ENCODE assay signal across 16 cellular contexts in the genomic region with DNA sequence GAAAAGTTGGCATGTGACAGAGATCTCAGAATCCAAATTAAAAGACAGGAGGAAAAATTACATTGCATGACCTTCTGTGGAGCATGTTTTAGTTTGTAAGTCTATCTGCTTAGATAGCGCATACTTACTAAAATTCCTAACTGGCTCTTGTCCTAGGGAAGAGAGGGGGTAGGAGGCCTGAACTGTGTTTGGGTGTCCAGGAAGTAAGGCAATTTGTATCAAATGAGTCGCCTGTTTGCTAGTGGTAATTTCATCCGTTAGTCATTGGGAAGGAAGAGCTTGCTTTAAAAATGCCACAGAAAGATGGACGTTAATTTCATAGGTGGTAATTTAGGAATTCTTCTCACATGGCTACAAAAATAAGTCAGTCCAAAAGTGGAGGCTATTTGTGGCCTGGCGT. TPM values are rescaled to one million over a fixed set of nuclear protein-coding genes. Genes with fewer than 3 reads are reported as not detected.
DNase-seq lines count a peak whose midpoint lies in the region; ATAC-seq, FAIRE-seq and TF ChIP-seq lines count a peak whose summit lies in the region.
"Had no signal": no experiment of that assay in that cellular context is flagged by ENCODE, and none has a peak within 500 bp of the region (broad histone marks: within the 10 kb centered on the region; RNA-seq: fewer than 3 reads in every experiment).

No MANE protein-coding gene starts in this region.

- no peak overlapping the region for H3K4me3 ChIP-seq in H1 (ENCODE audit: extremely low read depth in 1 of 4, insufficient read depth in 2 of 4, low read depth in 3 of 4, low read length in 4 of 4)
- no peak overlapping the region for H3K4me3 ChIP-seq in osteoblast (ENCODE audit: insufficient read depth, low read length)
- no peak overlapping the region for H3K4me3 ChIP-seq in neuronal stem cell (ENCODE audit: low read length in 2 of 2)
- no peak overlapping the region for H3K4me3 ChIP-seq in trophoblast cell (ENCODE audit: low read depth, low read length)
- H3K4me3 ChIP-seq: heart right ventricle, thoracic aorta had no signal

- no peak for FAIRE-seq in H1 (lab: Jason Lieb, UNC)

- WGBS in H1 (ENCODE audit: extremely low coverage in 1 of 2, insufficient coverage in 1 of 2, insufficient read length in 1 of 2, insufficient replicate concordance in 2 of 2, low coverage in 1 of 2, low lambda C conversion rate in 2 of 2, missing lambda C conversion rate in 1 of 2), 2 experiments = 89% methylated on average over 5 of the region's 5 CpGs; no CpG with 5 or more reads in 1 of the 2 experiments
- WGBS in neuronal stem cell (ENCODE audit: extremely low coverage in 2 of 2, insufficient read length in 2 of 2, insufficient replicate concordance in 1 of 2), 2 donors = no CpG with 5 or more reads among the region's 5 CpGs
- no CpG with 5 or more reads among the region's 5 CpGs for WGBS in trophoblast cell (ENCODE audit: extremely low coverage, insufficient coverage, insufficient read length)

- H2BK12ac ChIP-seq in H1 (ENCODE audit: low read depth, low read length) = no peak overlapping the region
- no peak overlapping the region for H2BK12ac ChIP-seq in neuronal stem cell (ENCODE audit: low read length)
- no peak overlapping the region for H2BK12ac ChIP-seq in trophoblast cell (ENCODE audit: low read length)

- no peak overlapping the region for H3K56ac ChIP-seq in H1 (replicated peaks; ENCODE audit: insufficient read length, low read depth, low read length)

- TF ChIP-seq CTCF in H1 (IDR thresholded peaks at IDR 0.05; ENCODE audit: control extremely low read depth in 1 of 3, insufficient read depth in 1 of 3, low read depth in 1 of 3, low read length in 3 of 3) (no peak), osteoblast (IDR thresholded peaks at IDR 0.05; ENCODE audit: extremely low read depth, low read depth, low read length) (no peak)

- H3K18ac ChIP-seq in H1 (ENCODE audit: extremely low read depth, low read length) = 0 out of 2 replicates have a peak overlapping the region, but pooled peaks have one; percentile 5
- H3K18ac ChIP-seq in neuronal stem cell (ENCODE audit: low read length) = no peak overlapping the region
- no peak overlapping the region for H3K18ac ChIP-seq in trophoblast cell (ENCODE audit: low read length)

- H3K27ac ChIP-seq in H1 (ENCODE audit: low read depth, low read length) (no peak overlapping the region), osteoblast (ENCODE audit: low read depth, low read length) (peak overlapping the region; percentile 25), neuronal stem cell (replicated peaks; ENCODE audit: low read length) (no peak overlapping the region), trophoblast cell (ENCODE audit: low read depth, low read length) (no peak overlapping the region)
- H3K27ac ChIP-seq: heart right ventricle, thoracic aorta had no signal

- H3K9ac ChIP-seq in H1 (replicated peaks in 1 of 4; ENCODE audit: extremely low read depth in 1 of 4, low read depth in 3 of 4, low read length in 3 of 4) (no peak overlapping the region), neuronal stem cell (ENCODE audit: low read depth, low read length, poor library complexity) (no peak overlapping the region), trophoblast cell (ENCODE audit: low read length) (no peak overlapping the region)

- no peak for TF ChIP-seq EP300 in H1 (IDR thresholded peaks at IDR 0.05; ENCODE audit: borderline replicate concordance in 1 of 2, low read depth in 2 of 2, low read length in 2 of 2)

- H2AFZ ChIP-seq in H1 (ENCODE audit: low read length) (no peak overlapping the region), osteoblast (ENCODE audit: low read length) (peak overlapping the region; percentile 76), neuronal stem cell (ENCODE audit: low read length) (no peak overlapping the region), trophoblast cell (ENCODE audit: insufficient read depth, low read length, poor library complexity) (no peak overlapping the region)

- peaks cover 0 to 39% of the 10 kb centered on the region in 2 experiments; a peak in 2 of 4 replicates for H3K79me2 ChIP-seq in H1 (ENCODE audit: control insufficient read depth in 1 of 2, insufficient read depth in 2 of 2, low read length in 2 of 2)
- H3K79me2 ChIP-seq in osteoblast (ENCODE audit: insufficient read depth, low read length) = no peaks in the 10 kb centered on the region
- no peaks in the 10 kb centered on the region for H3K79me2 ChIP-seq in trophoblast cell (ENCODE audit: control insufficient read depth, insufficient read depth, low read length, poor library complexity)

- H2AK5ac ChIP-seq in H1 (ENCODE audit: low read depth, low read length) = no peak overlapping the region
- H2AK5ac ChIP-seq in neuronal stem cell (ENCODE audit: low read depth, low read length) = no peak overlapping the region
- no peak overlapping the region for H2AK5ac ChIP-seq in trophoblast cell (ENCODE audit: low read length)

- H3K79me1 ChIP-seq in H1 (ENCODE audit: low read depth, low read length) = peaks cover 4% of the 10 kb centered on the region; the same call in 1 of the 2 replicates
- H3K79me1 ChIP-seq in neuronal stem cell (ENCODE audit: low read depth, low read length) = peaks cover 4% of the 10 kb centered on the region
- H3K79me1 ChIP-seq in trophoblast cell (ENCODE audit: low read length) = no peaks in the 10 kb centered on the region

- CTCF ChIA-PET in H1 (lab: Charles Lee; ENCODE audit: partially characterized antibody) = no interaction called here

- H3K4me2 ChIP-seq in H1 (ENCODE audit: insufficient read depth in 1 of 2, low read depth in 2 of 2, low read length in 2 of 2) (no peak overlapping the region), osteoblast (ENCODE audit: insufficient read depth, low read length) (peak overlapping the region; percentile 5), neuronal stem cell (ENCODE audit: insufficient read depth, low read length, poor library complexity, severe bottlenecking) (no peak overlapping the region), trophoblast cell (ENCODE audit: low read length) (no peak overlapping the region)

- TF ChIP-seq RAD21 in H1 (IDR thresholded peaks at IDR 0.05 in 1 of 2, conservative IDR thresholded peaks at IDR 0.05 in 1 of 2; ENCODE audit: low read depth in 2 of 2, low read length in 2 of 2) = no peak

- no peak for ATAC-seq in GM21717 (IDR thresholded peaks at IDR 0.05; ENCODE audit: unreplicated experiment)
- ATAC-seq: heart right ventricle, left colon had no signal

- H3K14ac ChIP-seq in H1 (ENCODE audit: insufficient read length) = no peak overlapping the region
- H3K14ac ChIP-seq in neuronal stem cell (ENCODE audit: low read length) = no peak overlapping the region
- H3K14ac ChIP-seq in trophoblast cell (ENCODE audit: low read length) = no peak overlapping the region

- H4K20me1 ChIP-seq in H1 (replicated peaks in 1 of 2; ENCODE audit: control insufficient read depth in 1 of 2, insufficient read depth in 2 of 2, low read length in 2 of 2) (no peaks in the 10 kb centered on the region), osteoblast (ENCODE audit: insufficient read depth, low read length) (no peaks in the 10 kb centered on the region)

- H2BK120ac ChIP-seq in H1 (replicated peaks; ENCODE audit: low read depth, low read length) (no peak overlapping the region), neuronal stem cell (ENCODE audit: low read depth, low read length) (no peak overlapping the region), trophoblast cell (ENCODE audit: insufficient read depth, low read length, poor library complexity) (no peak overlapping the region)

- H3K4me1 ChIP-seq in H1 (replicated peaks in 1 of 4; ENCODE audit: control insufficient read depth in 3 of 4, insufficient read depth in 4 of 4, low read length in 3 of 4) (no peaks in the 10 kb centered on the region), osteoblast (ENCODE audit: insufficient read depth, low read length) (peaks cover 14% of the 10 kb centered on the region), neuronal stem cell (ENCODE audit: control insufficient read depth in 2 of 2, insufficient read depth in 1 of 2, low read depth in 1 of 2, low read length in 2 of 2) (peaks cover 3 to 4% of the 10 kb centered on the region in 2 donors), trophoblast cell (ENCODE audit: control insufficient read depth in 1 of 2, insufficient read depth in 2 of 2, low read length in 2 of 2) (no peaks in the 10 kb centered on the region)

- no peak overlapping the region for H4K5ac ChIP-seq in H1 (ENCODE audit: insufficient read length, low read depth, low read length)

- DNase-seq in EL (peak; percentile 62), M059J (ENCODE audit: low read depth) (peak; percentile 52), H1 (ENCODE audit: low read depth in 1 of 2, low spot score in 2 of 2) (no peak), osteoblast (ENCODE audit: insufficient read length, low spot score, missing footprints) (peak; percentile 35), neuronal stem cell (ENCODE audit: low spot score) (no peak), dedifferentiated amniotic fluid mesenchymal stem cell (ENCODE audit: extremely low spot score) (no peak), trophoblast cell (no peak)
- DNase-seq: activated naive CD4-positive, alpha-beta T cell treated with Interleukin-2 at 50 U/mL for 16 hours; CD4-positive, alpha-beta memory T cell; endodermal cell; heart right ventricle; left colon; NCI-H1417 treated with DMSO at 0.1 percent for 48 hours; NCI-H446 had no signal

- no peak overlapping the region for H3K23ac ChIP-seq in H1 (ENCODE audit: insufficient read length)
- H3K23ac ChIP-seq in neuronal stem cell (ENCODE audit: low read depth, low read length, poor library complexity) = no peak overlapping the region
- no peak overlapping the region for H3K23ac ChIP-seq in trophoblast cell (ENCODE audit: low read length)

- TF ChIP-seq POLR2A in H1 (IDR thresholded peaks at IDR 0.05; ENCODE audit: control extremely low read depth in 1 of 2, low read depth in 2 of 2, low read length in 2 of 2) = no peak

- H3K23me2 ChIP-seq in H1 (ENCODE audit: low read depth, low read length) = no peaks in the 10 kb centered on the region

- H3K27me3 ChIP-seq in H1 (replicated peaks in 1 of 4; ENCODE audit: control insufficient read depth in 3 of 4, extremely low read depth in 1 of 4, insufficient read depth in 3 of 4, low read length in 3 of 4) (no peaks in the 10 kb centered on the region), osteoblast (ENCODE audit: insufficient read depth, low read length) (no peaks in the 10 kb centered on the region), neuronal stem cell (ENCODE audit: control insufficient read depth in 3 of 3, insufficient read depth in 3 of 3, low read depth in 1 of 3, low read length in 3 of 3) (no peaks in the 10 kb centered on the region), trophoblast cell (ENCODE audit: insufficient read depth, low read length) (no peaks in the 10 kb centered on the region)
- H3K27me3 ChIP-seq: heart right ventricle had no signal

- H3K36me3 ChIP-seq in H1 (ENCODE audit: control insufficient read depth in 2 of 4, insufficient read depth in 4 of 4, low read length in 3 of 4) = 0 out of 8 replicates have a peak, but pooled peaks cover 0 to 2% (median 0%) of the 10 kb centered on the region in 4 experiments
- no peaks in the 10 kb centered on the region for H3K36me3 ChIP-seq in osteoblast (ENCODE audit: insufficient read depth, low read length)
- H3K36me3 ChIP-seq in neuronal stem cell (replicated peaks in 1 of 2; ENCODE audit: control insufficient read depth in 2 of 2, insufficient read depth in 2 of 2, low read length in 2 of 2) = peaks cover 0 to 3% of the 10 kb centered on the region in 2 donors
- no peaks in the 10 kb centered on the region for H3K36me3 ChIP-seq in trophoblast cell (ENCODE audit: control insufficient read depth in 1 of 2, insufficient read depth in 2 of 2, low read length in 2 of 2)
- H3K36me3 ChIP-seq: heart right ventricle, thoracic aorta had no signal

- no peak overlapping the region for H2BK20ac ChIP-seq in H1 (ENCODE audit: low read length)

- H3K9me3 ChIP-seq in H1 (ENCODE audit: insufficient read depth in 2 of 2, low read depth in 1 of 2, low read length in 1 of 2) (peaks cover 0 to 6% of the 10 kb centered on the region in 2 experiments; a peak in 1 of 4 replicates), osteoblast (ENCODE audit: low read depth, low read length) (no peaks in the 10 kb centered on the region), neuronal stem cell (replicated peaks in 1 of 2; ENCODE audit: control insufficient read depth in 2 of 2, insufficient read depth in 1 of 2, low read depth in 1 of 2, low read length in 2 of 2) (peaks cover 0 to 8% of the 10 kb centered on the region in 2 donors), trophoblast cell (ENCODE audit: insufficient read depth, low read depth, low read length) (no peaks in the 10 kb centered on the region)
- H3K9me3 ChIP-seq: heart right ventricle, thoracic aorta had no signal

- H2BK15ac ChIP-seq in H1 (ENCODE audit: low read length) (no peak overlapping the region), neuronal stem cell (ENCODE audit: low read length) (no peak overlapping the region)

- POLR2A ChIA-PET in H1 (lab: Charles Lee; ENCODE audit: partially characterized antibody) = interaction anchor here (0.6 kb wide), 1 partner anchor 14 kb away, joined by 3 read pairs; no protein-coding TSS in a partner anchor

- no peak overlapping the region for H4K12ac ChIP-seq in trophoblast cell (ENCODE audit: low read depth, low read length)

- H2BK5ac ChIP-seq in H1 (ENCODE audit: low read depth, low read length) (no peak overlapping the region), neuronal stem cell (ENCODE audit: low read length) (no peak overlapping the region), trophoblast cell (ENCODE audit: low read depth, low read length, poor library complexity) (no peak overlapping the region)

- H4K91ac ChIP-seq in H1 (replicated peaks; ENCODE audit: insufficient read length, low read length) = no peak overlapping the region
- no peak overlapping the region for H4K91ac ChIP-seq in neuronal stem cell (ENCODE audit: low read depth, low read length, poor library complexity)
- no peak overlapping the region for H4K91ac ChIP-seq in trophoblast cell (ENCODE audit: low read depth, low read length)

- H4K8ac ChIP-seq in H1 (ENCODE audit: extremely low read depth, insufficient read depth, low read length) (no peak overlapping the region), neuronal stem cell (ENCODE audit: low read depth, low read length) (no peak overlapping the region), trophoblast cell (ENCODE audit: low read depth, low read length) (no peak overlapping the region)

- H3K4ac ChIP-seq in H1 (replicated peaks; ENCODE audit: insufficient read length, low read depth, low read length) = no peak overlapping the region
- no peak overlapping the region for H3K4ac ChIP-seq in neuronal stem cell (ENCODE audit: low read length)
- H3K4ac ChIP-seq in trophoblast cell (ENCODE audit: low read depth, low read length) = no peak overlapping the region

RNA-seq across cellular contexts. Expression of a gene that starts 18.5 kb away (rescaled TPM):
- total RNA-seq in M059J (2014; rRNA removed; shearing (Covaris generic)) = 2.4 and 4.6 TPM in 2 replicates
- 32.1 and 35.3 TPM in 2 replicates for total RNA-seq in H1 (2021; fragmentation: NEBNext Ultra II Directional; extraction: Animal tissue kit (Norgen Biotek cat#: 25700))
- 5.9 and 7.5 TPM in 2 replicates for polyA plus RNA-seq in H1 (2011; rRNA removed)
- 8.7 TPM for polyA plus RNA-seq in H1 (2011; cell fraction: cytosol; rRNA removed)
- 12.8 TPM for polyA plus RNA-seq in H1 (2011; cell fraction: nucleus; rRNA removed)
- polyA plus RNA-seq in H1 (2012, experiment 1 of 2) = 7.6 to 11.7 TPM (median 10.5 TPM) in 4 replicates
- 1.3 TPM for polyA plus RNA-seq in H1 (2012, experiment 2 of 2)
- 10.5 TPM for polyA plus RNA-seq in H1 (2013, experiment 1 of 2)
- polyA plus RNA-seq in H1 (2013, experiment 2 of 2) = 9.8 TPM
- polyA minus RNA-seq in H1 (2011; rRNA and poly(A)+ RNA removed) = 27.2 and 29.1 TPM in 2 replicates
- polyA minus RNA-seq in H1 (2011; cell fraction: cytosol; rRNA and poly(A)+ RNA removed) = 13.9 TPM
- polyA minus RNA-seq in H1 (2011; cell fraction: nucleus; rRNA and poly(A)+ RNA removed) = 29.7 TPM
- total RNA-seq in osteoblast = 1.8 and 2.7 TPM in 2 replicates
- polyA plus RNA-seq in neuronal stem cell (2013, experiment 1 of 2) = 13.5 TPM
- polyA plus RNA-seq in neuronal stem cell (2013, experiment 2 of 2) = 13.4 TPM
- 12.3 and 12.5 TPM in 2 replicates for polyA plus RNA-seq in trophoblast cell (2013)

Comparison
In these comparisons a context has a peak if more than half of its experiments do, and no peak if none do; other contexts are left out.
1. DNase-seq: peak in EL (single experiment), M059J (single experiment) and osteoblast (single experiment); none in H1 (0 of 2), neuronal stem cell (single experiment), dedifferentiated amniotic fluid mesenchymal stem cell (single experiment) and trophoblast cell (0 of 2).